In genomic region chr2:230738924-230739323, GRCh38 we compare ENCODE assay signal across 1 cellular context.
TF ChIP-seq lines count a peak whose summit lies in the region.

No MANE protein-coding gene starts in this region.

TF ChIP-seq in HepG2, 621 proteins besides CTCF, POLR2A, EP300 and RAD21 (continued from another document and continues in another):
- no peak for TF ChIP-seq ZFP91 (CRISPR knock-in tag; IDR thresholded peaks at IDR 0.05; ENCODE audit: borderline replicate concordance)
- no peak for TF ChIP-seq ATF3 (CRISPR knock-in tag; IDR thresholded peaks at IDR 0.05)
- TF ChIP-seq U2AF1 (optimal IDR thresholded peaks at IDR 0.05; ENCODE audit: low read depth, low read length) = no peak
- no peak for TF ChIP-seq PAWR (CRISPR knock-in tag; IDR thresholded peaks at IDR 0.05; ENCODE audit: borderline replicate concordance)
- TF ChIP-seq NR1H2 (CRISPR knock-in tag; IDR thresholded peaks at IDR 0.05; ENCODE audit: borderline replicate concordance, low read depth) = no peak
- no peak for TF ChIP-seq ZNF552 (CRISPR knock-in tag; IDR thresholded peaks at IDR 0.05; ENCODE audit: borderline replicate concordance)
- TF ChIP-seq, protein P1, sequence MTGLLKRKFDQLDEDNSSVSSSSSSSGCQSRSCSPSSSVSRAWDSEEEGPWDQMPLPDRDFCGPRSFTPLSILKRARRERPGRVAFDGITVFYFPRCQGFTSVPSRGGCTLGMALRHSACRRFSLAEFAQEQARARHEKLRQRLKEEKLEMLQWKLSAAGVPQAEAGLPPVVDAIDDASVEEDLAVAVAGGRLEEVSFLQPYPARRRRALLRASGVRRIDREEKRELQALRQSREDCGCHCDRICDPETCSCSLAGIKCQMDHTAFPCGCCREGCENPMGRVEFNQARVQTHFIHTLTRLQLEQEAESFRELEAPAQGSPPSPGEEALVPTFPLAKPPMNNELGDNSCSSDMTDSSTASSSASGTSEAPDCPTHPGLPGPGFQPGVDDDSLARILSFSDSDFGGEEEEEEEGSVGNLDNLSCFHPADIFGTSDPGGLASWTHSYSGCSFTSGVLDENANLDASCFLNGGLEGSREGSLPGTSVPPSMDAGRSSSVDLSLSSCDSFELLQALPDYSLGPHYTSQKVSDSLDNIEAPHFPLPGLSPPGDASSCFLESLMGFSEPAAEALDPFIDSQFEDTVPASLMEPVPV (CRISPR knock-in tag; IDR thresholded peaks at IDR 0.05) = no peak
- no peak for TF ChIP-seq MBNL3 (CRISPR knock-in tag; conservative IDR thresholded peaks at IDR 0.05)
- no peak for TF ChIP-seq SYNCRIP (IDR thresholded peaks at IDR 0.05; ENCODE audit: insufficient read depth, low read depth, low read length)
- TF ChIP-seq ZNF496 (CRISPR knock-in tag; IDR thresholded peaks at IDR 0.05; ENCODE audit: insufficient replicate concordance) = no peak
- 0 out of 2 replicates have a peak, but pooled peaks have one; percentile 30 for TF ChIP-seq KDM1A (CRISPR knock-in tag; IDR thresholded peaks at IDR 0.05)
- TF ChIP-seq FOXJ3 (CRISPR knock-in tag; IDR thresholded peaks at IDR 0.05; ENCODE audit: borderline replicate concordance) = peak; percentile 94; the same call in 1 of the 2 replicates
- no peak for TF ChIP-seq NRL (CRISPR knock-in tag; IDR thresholded peaks at IDR 0.05; ENCODE audit: borderline replicate concordance)
- TF ChIP-seq ZBTB21 (CRISPR knock-in tag; IDR thresholded peaks at IDR 0.05) = no peak
- TF ChIP-seq, protein P2, sequence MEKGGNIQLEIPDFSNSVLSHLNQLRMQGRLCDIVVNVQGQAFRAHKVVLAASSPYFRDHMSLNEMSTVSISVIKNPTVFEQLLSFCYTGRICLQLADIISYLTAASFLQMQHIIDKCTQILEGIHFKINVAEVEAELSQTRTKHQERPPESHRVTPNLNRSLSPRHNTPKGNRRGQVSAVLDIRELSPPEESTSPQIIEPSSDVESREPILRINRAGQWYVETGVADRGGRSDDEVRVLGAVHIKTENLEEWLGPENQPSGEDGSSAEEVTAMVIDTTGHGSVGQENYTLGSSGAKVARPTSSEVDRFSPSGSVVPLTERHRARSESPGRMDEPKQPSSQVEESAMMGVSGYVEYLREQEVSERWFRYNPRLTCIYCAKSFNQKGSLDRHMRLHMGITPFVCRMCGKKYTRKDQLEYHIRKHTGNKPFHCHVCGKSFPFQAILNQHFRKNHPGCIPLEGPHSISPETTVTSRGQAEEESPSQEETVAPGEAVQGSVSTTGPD (CRISPR knock-in tag; IDR thresholded peaks at IDR 0.05) = no peak
- TF ChIP-seq ZKSCAN8 (CRISPR knock-in tag; IDR thresholded peaks at IDR 0.05; ENCODE audit: borderline replicate concordance) = peak; percentile 83; the same call in 1 of the 2 replicates
- TF ChIP-seq RARG (CRISPR knock-in tag; IDR thresholded peaks at IDR 0.05; ENCODE audit: low read depth) = no peak
- TF ChIP-seq CSRNP2 (CRISPR knock-in tag; conservative IDR thresholded peaks at IDR 0.05; ENCODE audit: low read depth) = no peak
- no peak for TF ChIP-seq MAFK (conservative IDR thresholded peaks at IDR 0.05 in 1 of 2, IDR thresholded peaks at IDR 0.05 in 1 of 2; ENCODE audit: low read length in 2 of 2)
- TF ChIP-seq SALL1 (CRISPR knock-in tag; IDR thresholded peaks at IDR 0.05) = no peak; the same call in 1 of the 2 replicates
- TF ChIP-seq POLR2AphosphoS5 (IDR thresholded peaks at IDR 0.05; ENCODE audit: low read depth, low read length) = no peak
- no peak for TF ChIP-seq TMF1 (CRISPR knock-in tag; IDR thresholded peaks at IDR 0.05; ENCODE audit: low read depth)
- TF ChIP-seq, protein P3, sequence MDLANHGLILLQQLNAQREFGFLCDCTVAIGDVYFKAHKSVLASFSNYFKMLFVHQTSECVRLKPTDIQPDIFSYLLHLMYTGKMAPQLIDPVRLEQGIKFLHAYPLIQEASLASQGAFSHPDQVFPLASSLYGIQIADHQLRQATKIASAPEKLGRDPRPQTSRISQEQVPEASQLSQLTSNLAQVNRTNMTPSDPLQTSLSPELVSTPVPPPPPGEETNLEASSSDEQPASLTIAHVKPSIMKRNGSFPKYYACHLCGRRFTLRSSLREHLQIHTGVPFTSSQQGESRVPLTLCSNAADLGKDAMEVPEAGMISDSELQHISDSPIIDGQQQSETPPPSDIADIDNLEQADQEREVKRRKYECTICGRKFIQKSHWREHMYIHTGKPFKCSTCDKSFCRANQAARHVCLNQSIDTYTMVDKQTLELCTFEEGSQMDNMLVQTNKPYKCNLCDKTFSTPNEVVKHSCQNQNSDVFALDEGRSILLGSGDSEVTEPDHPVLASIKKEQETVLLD (CRISPR knock-in tag; IDR thresholded peaks at IDR 0.05; ENCODE audit: low read depth) = no peak
- TF ChIP-seq, protein P4, sequence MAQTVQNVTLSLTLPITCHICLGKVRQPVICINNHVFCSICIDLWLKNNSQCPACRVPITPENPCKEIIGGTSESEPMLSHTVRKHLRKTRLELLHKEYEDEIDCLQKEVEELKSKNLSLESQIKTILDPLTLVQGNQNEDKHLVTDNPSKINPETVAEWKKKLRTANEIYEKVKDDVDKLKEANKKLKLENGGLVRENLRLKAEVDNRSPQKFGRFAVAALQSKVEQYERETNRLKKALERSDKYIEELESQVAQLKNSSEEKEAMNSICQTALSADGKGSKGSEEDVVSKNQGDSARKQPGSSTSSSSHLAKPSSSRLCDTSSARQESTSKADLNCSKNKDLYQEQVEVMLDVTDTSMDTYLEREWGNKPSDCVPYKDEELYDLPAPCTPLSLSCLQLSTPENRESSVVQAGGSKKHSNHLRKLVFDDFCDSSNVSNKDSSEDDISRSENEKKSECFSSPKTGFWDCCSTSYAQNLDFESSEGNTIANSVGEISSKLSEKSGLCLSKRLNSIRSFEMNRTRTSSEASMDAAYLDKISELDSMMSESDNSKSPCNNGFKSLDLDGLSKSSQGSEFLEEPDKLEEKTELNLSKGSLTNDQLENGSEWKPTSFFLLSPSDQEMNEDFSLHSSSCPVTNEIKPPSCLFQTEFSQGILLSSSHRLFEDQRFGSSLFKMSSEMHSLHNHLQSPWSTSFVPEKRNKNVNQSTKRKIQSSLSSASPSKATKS (CRISPR knock-in tag; IDR thresholded peaks at IDR 0.05) = no peak
- no peak for TF ChIP-seq ZNF615 (CRISPR knock-in tag; IDR thresholded peaks at IDR 0.05; ENCODE audit: borderline replicate concordance)
- no peak for TF ChIP-seq PHF21A (CRISPR knock-in tag; IDR thresholded peaks at IDR 0.05)
- TF ChIP-seq, protein P5, sequence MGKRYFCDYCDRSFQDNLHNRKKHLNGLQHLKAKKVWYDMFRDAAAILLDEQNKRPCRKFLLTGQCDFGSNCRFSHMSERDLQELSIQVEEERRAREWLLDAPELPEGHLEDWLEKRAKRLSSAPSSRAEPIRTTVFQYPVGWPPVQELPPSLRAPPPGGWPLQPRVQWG (CRISPR knock-in tag; IDR thresholded peaks at IDR 0.05; ENCODE audit: borderline replicate concordance, low read depth) = no peak
- TF ChIP-seq, protein P6, sequence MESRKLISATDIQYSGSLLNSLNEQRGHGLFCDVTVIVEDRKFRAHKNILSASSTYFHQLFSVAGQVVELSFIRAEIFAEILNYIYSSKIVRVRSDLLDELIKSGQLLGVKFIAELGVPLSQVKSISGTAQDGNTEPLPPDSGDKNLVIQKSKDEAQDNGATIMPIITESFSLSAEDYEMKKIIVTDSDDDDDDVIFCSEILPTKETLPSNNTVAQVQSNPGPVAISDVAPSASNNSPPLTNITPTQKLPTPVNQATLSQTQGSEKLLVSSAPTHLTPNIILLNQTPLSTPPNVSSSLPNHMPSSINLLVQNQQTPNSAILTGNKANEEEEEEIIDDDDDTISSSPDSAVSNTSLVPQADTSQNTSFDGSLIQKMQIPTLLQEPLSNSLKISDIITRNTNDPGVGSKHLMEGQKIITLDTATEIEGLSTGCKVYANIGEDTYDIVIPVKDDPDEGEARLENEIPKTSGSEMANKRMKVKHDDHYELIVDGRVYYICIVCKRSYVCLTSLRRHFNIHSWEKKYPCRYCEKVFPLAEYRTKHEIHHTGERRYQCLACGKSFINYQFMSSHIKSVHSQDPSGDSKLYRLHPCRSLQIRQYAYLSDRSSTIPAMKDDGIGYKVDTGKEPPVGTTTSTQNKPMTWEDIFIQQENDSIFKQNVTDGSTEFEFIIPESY (CRISPR knock-in tag; IDR thresholded peaks at IDR 0.05) = no peak
- TF ChIP-seq ZNF17 (CRISPR knock-in tag; IDR thresholded peaks at IDR 0.05) = no peak
- no peak for TF ChIP-seq PLSCR1 (CRISPR knock-in tag; IDR thresholded peaks at IDR 0.05; ENCODE audit: borderline replicate concordance)
- TF ChIP-seq ZBTB20 (CRISPR knock-in tag; IDR thresholded peaks at IDR 0.05; ENCODE audit: borderline replicate concordance, low read depth) = peak; percentile 99; the same call in 1 of the 2 replicates
- no peak for TF ChIP-seq MYNN (CRISPR knock-in tag; IDR thresholded peaks at IDR 0.05; ENCODE audit: low read depth)
- no peak for TF ChIP-seq ZKSCAN5 (CRISPR knock-in tag; IDR thresholded peaks at IDR 0.05)
- TF ChIP-seq PAF1 (CRISPR knock-in tag; IDR thresholded peaks at IDR 0.05) = no peak
- TF ChIP-seq ZNF704 (CRISPR knock-in tag; IDR thresholded peaks at IDR 0.05; ENCODE audit: borderline replicate concordance) = no peak
- TF ChIP-seq MAFG (CRISPR knock-in tag; IDR thresholded peaks at IDR 0.05) = no peak
- TF ChIP-seq, protein P7, sequence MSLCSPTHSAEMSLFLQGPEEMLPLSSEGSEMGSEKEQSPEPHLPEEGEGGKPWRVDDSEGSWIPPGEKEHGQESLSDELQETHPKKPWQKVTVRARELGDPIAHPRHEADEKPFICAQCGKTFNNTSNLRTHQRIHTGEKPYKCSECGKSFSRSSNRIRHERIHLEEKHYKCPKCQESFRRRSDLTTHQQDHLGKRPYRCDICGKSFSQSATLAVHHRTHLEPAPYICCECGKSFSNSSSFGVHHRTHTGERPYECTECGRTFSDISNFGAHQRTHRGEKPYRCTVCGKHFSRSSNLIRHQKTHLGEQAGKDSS (CRISPR knock-in tag; IDR thresholded peaks at IDR 0.05; ENCODE audit: borderline replicate concordance, low read depth) = no peak
- TF ChIP-seq ZNF839 (CRISPR knock-in tag; IDR thresholded peaks at IDR 0.05; ENCODE audit: borderline replicate concordance) = no peak
- no peak for TF ChIP-seq GZF1 (CRISPR knock-in tag; IDR thresholded peaks at IDR 0.05)
- TF ChIP-seq ZNF607 (CRISPR knock-in tag; IDR thresholded peaks at IDR 0.05; ENCODE audit: borderline replicate concordance) = no peak
- 0 out of 4 replicates have a peak, but pooled peaks of 1 of the 2 experiments have one; percentile 39 for TF ChIP-seq KLF16 (CRISPR knock-in tag; IDR thresholded peaks at IDR 0.05)
- no peak; the same call in 1 of the 2 replicates for TF ChIP-seq NFYC (CRISPR knock-in tag; IDR thresholded peaks at IDR 0.05)
- TF ChIP-seq ZNF33A (CRISPR knock-in tag; IDR thresholded peaks at IDR 0.05; ENCODE audit: borderline replicate concordance) = no peak
- TF ChIP-seq SP2 (CRISPR knock-in tag; IDR thresholded peaks at IDR 0.05) = no peak
- no peak for TF ChIP-seq E2F5 (CRISPR knock-in tag; conservative IDR thresholded peaks at IDR 0.05)
- TF ChIP-seq ZNF660 (CRISPR knock-in tag; IDR thresholded peaks at IDR 0.05; ENCODE audit: borderline replicate concordance, low read depth) = no peak
